ENCODE assay signal across 21 cellular contexts in genomic region chr4:186746581-186746980, GRCh38. TPM values are rescaled to one million over a fixed set of nuclear protein-coding genes. Genes with fewer than 3 reads are reported as not detected.
"Had no signal": no experiment of that assay in that cellular context is flagged by ENCODE, and none has a peak within 500 bp of the region (broad histone marks: within the 10 kb centered on the region; RNA-seq: fewer than 3 reads in every experiment).

No MANE protein-coding gene starts in this region.

- H3K4me3 ChIP-seq: colonic mucosa, gastroesophageal sphincter, heart left ventricle, sigmoid colon, spleen, thoracic aorta, upper lobe of right lung had no signal

- ATAC-seq: activated CD8-positive, alpha-beta memory T cell treated with anti-CD3 and anti-CD28 coated beads, Interleukin-2, amount 10 ng/mL, durations not matched to agents 7 days and 5 days; activated T-helper 17 cell treated with anti-CD3 and anti-CD28 coated beads, Interleukin-2, amount 50 U/mL, for 72 hours; gastroesophageal sphincter; heart left ventricle; left ventricle myocardium superior; stimulated activated naive B cell treated with anti-CD40 and anti-IgM and Interleukin-4, amounts not matched to agents 10 μg/mL and 1 μg/mL and 100 μg/mL, for 72 hours; upper lobe of right lung had no signal

- DNase-seq: activated B cell treated with CpG ODN at 0.5 μM for 24 hours; activated CD4-positive, alpha-beta memory T cell treated with anti-CD3 and anti-CD28 coated beads, Interleukin-2, amount 10 ng/mL, durations not matched to agents 7 days and 5 days; activated CD4-positive, alpha-beta T cell treated with anti-CD3 and anti-CD28 coated beads for 4 hours; activated CD8-positive, alpha-beta memory T cell treated with anti-CD3 and anti-CD28 coated beads, Interleukin-2, amount 10 ng/mL, durations not matched to agents 7 days and 5 days; activated naive CD4-positive, alpha-beta T cell; activated naive CD8-positive, alpha-beta T cell treated with anti-CD3 and anti-CD28 coated beads for 36 hours; amygdala; central memory CD4-positive, alpha-beta T cell; colonic mucosa; erythroblast; heart left ventricle; left ventricle myocardium superior; sigmoid colon; spleen; stimulated activated naive B cell treated with anti-CD40 and anti-IgM and Interleukin-4, amounts not matched to agents 10 μg/mL and 1 μg/mL and 100 μg/mL, for 72 hours; T-helper 2 cell; upper lobe of right lung had no signal

- H3K9ac ChIP-seq: parathyroid adenoma had no signal

- H3K4me1 ChIP-seq: colonic mucosa, gastroesophageal sphincter, parathyroid adenoma, sigmoid colon, spleen, upper lobe of right lung had no signal

- H3K9me3 ChIP-seq: colonic mucosa, gastroesophageal sphincter, heart left ventricle, sigmoid colon, spleen, thoracic aorta, upper lobe of right lung had no signal

- H2AFZ ChIP-seq: parathyroid adenoma had no signal

- H3K27me3 ChIP-seq: colonic mucosa, gastroesophageal sphincter, heart left ventricle, sigmoid colon, spleen, upper lobe of right lung had no signal

- H3K27ac ChIP-seq: colonic mucosa, gastroesophageal sphincter, heart left ventricle, parathyroid adenoma, sigmoid colon, spleen, thoracic aorta, upper lobe of right lung had no signal

- H3K36me3 ChIP-seq: colonic mucosa, gastroesophageal sphincter, heart left ventricle, sigmoid colon, spleen, thoracic aorta, upper lobe of right lung had no signal

- H3K79me2 ChIP-seq: parathyroid adenoma had no signal

RNA-seq across cellular contexts. Expression of gene FAT1, which starts 22.9 kb away (rescaled TPM):
- total RNA-seq: activated B cell treated with CpG ODN at 0.5 μM for 24 hours; activated T-helper 17 cell treated with anti-CD3 and anti-CD28 coated beads, Interleukin-2, amount 50 U/mL, for 72 hours had no signal
